In the genomic region with DNA sequence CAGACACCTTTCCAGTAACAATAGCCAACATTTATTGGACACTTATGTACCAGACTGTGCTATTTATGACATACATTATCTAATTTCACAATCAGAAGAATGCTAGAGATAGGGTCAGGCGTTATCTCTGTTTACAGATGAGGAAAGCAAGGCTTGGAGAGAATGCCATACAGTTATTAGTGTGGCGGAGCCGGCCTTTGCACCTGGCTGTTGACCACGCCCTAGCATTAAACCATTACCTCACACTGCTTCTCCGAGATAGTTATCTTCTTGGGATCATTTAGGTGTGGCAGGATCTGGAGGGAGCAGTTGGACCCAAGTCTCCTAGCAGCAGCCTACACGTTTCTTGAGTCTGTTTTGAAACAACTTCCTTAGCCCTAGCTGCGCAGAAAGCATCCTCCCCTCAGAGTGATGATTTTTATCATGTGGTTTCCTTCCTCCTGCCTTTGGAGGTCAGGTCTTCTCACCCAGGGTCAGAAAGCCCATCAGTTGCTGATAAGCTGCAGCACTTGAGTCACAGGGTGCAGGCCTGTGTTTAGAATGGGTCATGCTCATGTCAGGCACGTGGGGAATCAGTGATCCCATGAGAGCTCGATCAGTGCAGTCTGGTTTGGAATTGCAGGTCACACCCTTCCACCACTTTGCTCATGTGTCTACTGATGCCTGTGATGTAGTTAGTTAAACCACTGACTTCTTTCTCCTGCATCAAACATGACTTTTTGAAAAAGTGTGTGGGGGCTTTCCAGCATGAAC, we compare ENCODE assay signal across 1 cellular context.
TF ChIP-seq lines count a peak whose summit lies in the region.

No MANE protein-coding gene starts in this region.

TF ChIP-seq in K562, 482 proteins besides CTCF, POLR2A, EP300 and RAD21 (continued from another document and continues in another):
- TF ChIP-seq ARID3A (IDR thresholded peaks at IDR 0.05; ENCODE audit: borderline replicate concordance, low read depth, low read length) (no peak), ARHGAP35 (IDR thresholded peaks at IDR 0.05; ENCODE audit: partially characterized antibody) (no peak), ZNF655 (CRISPR knock-in tag; IDR thresholded peaks at IDR 0.05) (no peak), MAFG (tag; conservative IDR thresholded peaks at IDR 0.05) (no peak), FOSL1 (tag; conservative IDR thresholded peaks at IDR 0.05) (peak; percentile 87), L3MBTL2 (IDR thresholded peaks at IDR 0.05) (peak; percentile 98), ZNF384 (IDR thresholded peaks at IDR 0.05; ENCODE audit: low read depth, low read length) (no peak), CSDE1 (IDR thresholded peaks at IDR 0.05) (no peak), SPI1 (IDR thresholded peaks at IDR 0.05; ENCODE audit: borderline replicate concordance, low read depth, low read length) (0 out of 2 replicates have a peak, but pooled peaks have one; percentile 20), ZNF707 (CRISPR knock-in tag; conservative IDR thresholded peaks at IDR 0.05) (no peak), ADNP (tag; IDR thresholded peaks at IDR 0.05) (no peak), HDAC2 (IDR thresholded peaks at IDR 0.05) (peak; percentile 93), ZNF24 (IDR thresholded peaks at IDR 0.05) (peak; percentile 65; the same call in 1 of the 2 replicates), ZNF644 (tag; IDR thresholded peaks at IDR 0.05; ENCODE audit: low read depth) (0 out of 2 replicates have a peak, but pooled peaks have one; percentile 20), ZNF717 (CRISPR knock-in tag; IDR thresholded peaks at IDR 0.05) (no peak), NR2F6 (CRISPR knock-in tag; IDR thresholded peaks at IDR 0.05) (no peak), YY1 (IDR thresholded peaks at IDR 0.05; ENCODE audit: borderline replicate concordance in 1 of 3, control insufficient read depth in 1 of 3, extremely low read depth in 1 of 3, insufficient read depth in 3 of 3, insufficient read length in 1 of 3, insufficient replicate concordance in 2 of 3, low read depth in 1 of 3, low read length in 2 of 3) (no peak), CTCFL (IDR thresholded peaks at IDR 0.05; ENCODE audit: borderline replicate concordance, insufficient read depth, low read depth, low read length, poor library complexity, severe bottlenecking) (no peak), PTTG1 (tag; IDR thresholded peaks at IDR 0.05; ENCODE audit: low read depth) (no peak), PATZ1 (CRISPR knock-in tag; IDR thresholded peaks at IDR 0.05; ENCODE audit: borderline replicate concordance) (no peak), SMAD4 (CRISPR knock-in tag; conservative IDR thresholded peaks at IDR 0.05) (peak; percentile 82), ZNF76 (CRISPR knock-in tag; IDR thresholded peaks at IDR 0.05; ENCODE audit: borderline replicate concordance) (no peak), SAP30 (IDR thresholded peaks at IDR 0.05; ENCODE audit: borderline replicate concordance, insufficient read depth, low read depth, low read length, poor library complexity, severe bottlenecking) (no peak), PRPF4 (IDR thresholded peaks at IDR 0.05; ENCODE audit: insufficient read depth, low read depth, low read length, poor library complexity, severe bottlenecking) (no peak), CCAR2 (IDR thresholded peaks at IDR 0.05; ENCODE audit: low read depth, low read length) (no peak), RBM25 (IDR thresholded peaks at IDR 0.05; ENCODE audit: low read depth, low read length, severe bottlenecking) (no peak), GTF2A2 (tag; IDR thresholded peaks at IDR 0.05) (no peak), SMARCA4 (IDR thresholded peaks at IDR 0.05) (peak; percentile 68; the same call in 1 of the 2 replicates), PCBP1 (IDR thresholded peaks at IDR 0.05; ENCODE audit: low read depth, low read length, poor library complexity, severe bottlenecking) (no peak), ZKSCAN3 (CRISPR knock-in tag; IDR thresholded peaks at IDR 0.05) (no peak), WHSC1 (IDR thresholded peaks at IDR 0.05; ENCODE audit: low read length) (no peak), ZNF696 (CRISPR knock-in tag; conservative IDR thresholded peaks at IDR 0.05) (no peak), MAFF (IDR thresholded peaks at IDR 0.05; ENCODE audit: low read length) (no peak), KDM1A (IDR thresholded peaks at IDR 0.05) (peak; percentile 96), RFX1 (IDR thresholded peaks at IDR 0.05) (peak; percentile 34; the same call in 1 of the 2 replicates), NONO (IDR thresholded peaks at IDR 0.05; ENCODE audit: low read depth in 2 of 2, low read length in 1 of 2) (no peak), FOXM1 (IDR thresholded peaks at IDR 0.05; ENCODE audit: low read depth) (no peak), FOXM1 (CRISPR knock-in tag; IDR thresholded peaks at IDR 0.05; ENCODE audit: low read depth) (no peak), ELF1 (tag; IDR thresholded peaks at IDR 0.05) (no peak)
- TF ChIP-seq, protein P1, sequence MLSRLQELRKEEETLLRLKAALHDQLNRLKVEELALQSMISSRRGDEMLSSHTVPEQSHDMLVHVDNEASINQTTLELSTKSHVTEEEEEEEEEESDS (CRISPR knock-in tag; IDR thresholded peaks at IDR 0.05), result no peak
- TF ChIP-seq, protein P2, sequence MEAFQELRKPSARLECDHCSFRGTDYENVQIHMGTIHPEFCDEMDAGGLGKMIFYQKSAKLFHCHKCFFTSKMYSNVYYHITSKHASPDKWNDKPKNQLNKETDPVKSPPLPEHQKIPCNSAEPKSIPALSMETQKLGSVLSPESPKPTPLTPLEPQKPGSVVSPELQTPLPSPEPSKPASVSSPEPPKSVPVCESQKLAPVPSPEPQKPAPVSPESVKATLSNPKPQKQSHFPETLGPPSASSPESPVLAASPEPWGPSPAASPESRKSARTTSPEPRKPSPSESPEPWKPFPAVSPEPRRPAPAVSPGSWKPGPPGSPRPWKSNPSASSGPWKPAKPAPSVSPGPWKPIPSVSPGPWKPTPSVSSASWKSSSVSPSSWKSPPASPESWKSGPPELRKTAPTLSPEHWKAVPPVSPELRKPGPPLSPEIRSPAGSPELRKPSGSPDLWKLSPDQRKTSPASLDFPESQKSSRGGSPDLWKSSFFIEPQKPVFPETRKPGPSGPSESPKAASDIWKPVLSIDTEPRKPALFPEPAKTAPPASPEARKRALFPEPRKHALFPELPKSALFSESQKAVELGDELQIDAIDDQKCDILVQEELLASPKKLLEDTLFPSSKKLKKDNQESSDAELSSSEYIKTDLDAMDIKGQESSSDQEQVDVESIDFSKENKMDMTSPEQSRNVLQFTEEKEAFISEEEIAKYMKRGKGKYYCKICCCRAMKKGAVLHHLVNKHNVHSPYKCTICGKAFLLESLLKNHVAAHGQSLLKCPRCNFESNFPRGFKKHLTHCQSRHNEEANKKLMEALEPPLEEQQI (IDR thresholded peaks at IDR 0.05), result 0 out of 2 replicates have a peak, but pooled peaks have one; percentile 19
- TF ChIP-seq, protein P3, sequence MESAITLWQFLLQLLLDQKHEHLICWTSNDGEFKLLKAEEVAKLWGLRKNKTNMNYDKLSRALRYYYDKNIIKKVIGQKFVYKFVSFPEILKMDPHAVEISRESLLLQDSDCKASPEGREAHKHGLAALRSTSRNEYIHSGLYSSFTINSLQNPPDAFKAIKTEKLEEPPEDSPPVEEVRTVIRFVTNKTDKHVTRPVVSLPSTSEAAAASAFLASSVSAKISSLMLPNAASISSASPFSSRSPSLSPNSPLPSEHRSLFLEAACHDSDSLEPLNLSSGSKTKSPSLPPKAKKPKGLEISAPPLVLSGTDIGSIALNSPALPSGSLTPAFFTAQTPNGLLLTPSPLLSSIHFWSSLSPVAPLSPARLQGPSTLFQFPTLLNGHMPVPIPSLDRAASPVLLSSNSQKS (CRISPR knock-in tag; IDR thresholded peaks at IDR 0.05), result no peak
- TF ChIP-seq, protein P4, sequence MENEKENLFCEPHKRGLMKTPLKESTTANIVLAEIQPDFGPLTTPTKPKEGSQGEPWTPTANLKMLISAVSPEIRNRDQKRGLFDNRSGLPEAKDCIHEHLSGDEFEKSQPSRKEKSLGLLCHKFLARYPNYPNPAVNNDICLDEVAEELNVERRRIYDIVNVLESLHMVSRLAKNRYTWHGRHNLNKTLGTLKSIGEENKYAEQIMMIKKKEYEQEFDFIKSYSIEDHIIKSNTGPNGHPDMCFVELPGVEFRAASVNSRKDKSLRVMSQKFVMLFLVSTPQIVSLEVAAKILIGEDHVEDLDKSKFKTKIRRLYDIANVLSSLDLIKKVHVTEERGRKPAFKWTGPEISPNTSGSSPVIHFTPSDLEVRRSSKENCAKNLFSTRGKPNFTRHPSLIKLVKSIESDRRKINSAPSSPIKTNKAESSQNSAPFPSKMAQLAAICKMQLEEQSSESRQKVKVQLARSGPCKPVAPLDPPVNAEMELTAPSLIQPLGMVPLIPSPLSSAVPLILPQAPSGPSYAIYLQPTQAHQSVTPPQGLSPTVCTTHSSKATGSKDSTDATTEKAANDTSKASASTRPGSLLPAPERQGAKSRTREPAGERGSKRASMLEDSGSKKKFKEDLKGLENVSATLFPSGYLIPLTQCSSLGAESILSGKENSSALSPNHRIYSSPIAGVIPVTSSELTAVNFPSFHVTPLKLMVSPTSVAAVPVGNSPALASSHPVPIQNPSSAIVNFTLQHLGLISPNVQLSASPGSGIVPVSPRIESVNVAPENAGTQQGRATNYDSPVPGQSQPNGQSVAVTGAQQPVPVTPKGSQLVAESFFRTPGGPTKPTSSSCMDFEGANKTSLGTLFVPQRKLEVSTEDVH (IDR thresholded peaks at IDR 0.05; ENCODE audit: low read depth, partially characterized antibody), result no peak
- TF ChIP-seq, protein P5, sequence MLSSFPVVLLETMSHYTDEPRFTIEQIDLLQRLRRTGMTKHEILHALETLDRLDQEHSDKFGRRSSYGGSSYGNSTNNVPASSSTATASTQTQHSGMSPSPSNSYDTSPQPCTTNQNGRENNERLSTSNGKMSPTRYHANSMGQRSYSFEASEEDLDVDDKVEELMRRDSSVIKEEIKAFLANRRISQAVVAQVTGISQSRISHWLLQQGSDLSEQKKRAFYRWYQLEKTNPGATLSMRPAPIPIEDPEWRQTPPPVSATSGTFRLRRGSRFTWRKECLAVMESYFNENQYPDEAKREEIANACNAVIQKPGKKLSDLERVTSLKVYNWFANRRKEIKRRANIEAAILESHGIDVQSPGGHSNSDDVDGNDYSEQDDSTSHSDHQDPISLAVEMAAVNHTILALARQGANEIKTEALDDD (IDR thresholded peaks at IDR 0.05), result peak; percentile 71
